ENCODE assay signal across 8 cellular contexts in genomic region chr5:88203977-88204735, GRCh38.
A peak's percentile ranks its signal among the peaks of the same experiment; 100 is the strongest.
DNase-seq lines count a peak whose midpoint lies in the region; ATAC-seq and TF ChIP-seq lines count a peak whose summit lies in the region.

No MANE protein-coding gene starts in this region.

- peak; percentile 6 for DNase-seq in IMR-90
- DNase-seq in activated naive CD4-positive, alpha-beta T cell treated with anti-CD3 and anti-CD28 coated beads, Interleukin-2, amount 50 U/mL, for 16 hours = peak; percentile 10
- peak; percentile 47 for DNase-seq in neuronal stem cell (ENCODE audit: low spot score)
- no peak for DNase-seq in RWPE1 (ENCODE audit: low spot score)
- no peak for DNase-seq in AML-193 (lab: John Stamatoyannopoulos, UW)
- DNase-seq in PC-3 = no peak
- DNase-seq in AG08395 (ENCODE audit: low spot score) = no peak

- ATAC-seq in GM18907 (IDR thresholded peaks at IDR 0.05; ENCODE audit: unreplicated experiment) (peak; percentile 43), IMR-90 (ENCODE audit: low read depth) (no peak), PC-3 (no peak)

- in situ Hi-C loops in IMR-90 (cut with MboI; ENCODE audit: low sequenced_read_pairs) = no loop called here

- no peaks in the 10 kb centered on the region for H3F3A ChIP-seq in PC-3 (ENCODE audit: low read length, unreplicated experiment)

- H3K4me3 ChIP-seq in IMR-90 (ENCODE audit: insufficient read depth, low read depth, low read length) = no peak overlapping the region
- no peak overlapping the region for H3K4me3 ChIP-seq in neuronal stem cell (ENCODE audit: low read length in 2 of 2)
- no peak overlapping the region for H3K4me3 ChIP-seq in PC-3 (ENCODE audit: low read length)

- H3K79me1 ChIP-seq in IMR-90 (ENCODE audit: low read depth in 1 of 2, low read length in 2 of 2) = no peaks in the 10 kb centered on the region
- H3K79me1 ChIP-seq in neuronal stem cell (ENCODE audit: low read depth, low read length) = no peaks in the 10 kb centered on the region

- H4K20me1 ChIP-seq in IMR-90 (ENCODE audit: insufficient read depth, low read length) (no peaks in the 10 kb centered on the region), PC-3 (ENCODE audit: low read length) (no peaks in the 10 kb centered on the region)

- intact Hi-C loops in IMR-90 (cut with micrococcal nuclease) = loop anchor here (10.0 kb wide), 1 partner anchor 191 kb away; no protein-coding TSS in a partner anchor
- intact Hi-C loops in PC-3 (cut with micrococcal nuclease) = no loop called here

- dilution Hi-C loops in IMR-90 (cut with HindIII; ENCODE audit: low sequenced_read_pairs, unreplicated experiment) = no loop called here

- H3K4ac ChIP-seq in IMR-90 (ENCODE audit: low read depth, low read length) (no peak overlapping the region), neuronal stem cell (ENCODE audit: low read length) (no peak overlapping the region)

- no peak overlapping the region for H4K91ac ChIP-seq in IMR-90 (ENCODE audit: insufficient read depth, low read depth, low read length)
- no peak overlapping the region for H4K91ac ChIP-seq in neuronal stem cell (ENCODE audit: low read depth, low read length, poor library complexity)

- H2AFZ ChIP-seq in IMR-90 (replicated peaks; ENCODE audit: low read length, poor library complexity) = no peak overlapping the region
- peak overlapping the region; percentile 47 for H2AFZ ChIP-seq in neuronal stem cell (ENCODE audit: low read length)
- no peak overlapping the region for H2AFZ ChIP-seq in PC-3 (ENCODE audit: low read length)

- H3K9me3 ChIP-seq in IMR-90 (ENCODE audit: control insufficient read depth, insufficient read depth, low read length) (no peaks in the 10 kb centered on the region), neuronal stem cell (replicated peaks in 1 of 2; ENCODE audit: control insufficient read depth in 2 of 2, insufficient read depth in 1 of 2, low read depth in 1 of 2, low read length in 2 of 2) (no peaks in the 10 kb centered on the region), PC-3 (ENCODE audit: low read length) (no peaks in the 10 kb centered on the region)

- H3K56ac ChIP-seq in IMR-90 (ENCODE audit: extremely low read depth, insufficient read depth, low read length) = no peak overlapping the region

- H3K9me2 ChIP-seq in PC-3 (replicated peaks; ENCODE audit: low read length) = no peaks in the 10 kb centered on the region

- H3K79me2 ChIP-seq in PC-3 (ENCODE audit: low read length) = no peaks in the 10 kb centered on the region

- H2AK5ac ChIP-seq in IMR-90 (ENCODE audit: low read depth, low read length) (no peak overlapping the region), neuronal stem cell (ENCODE audit: low read depth, low read length) (no peak overlapping the region)

- WGBS in IMR-90 (ENCODE audit: extremely low coverage in 2 of 2, insufficient read length in 1 of 2), 2 experiments = no CpG with 5 or more reads among the region's 5 CpGs
- no CpG with 5 or more reads among the region's 5 CpGs for WGBS in neuronal stem cell (ENCODE audit: extremely low coverage in 2 of 2, insufficient read length in 2 of 2, insufficient replicate concordance in 1 of 2), 2 donors

- H3K18ac ChIP-seq in IMR-90 (ENCODE audit: low read depth, low read length) (no peak overlapping the region), neuronal stem cell (ENCODE audit: low read length) (no peak overlapping the region)

- no TSS peak for BruUV-seq in IMR-90 (replicated peaks; lab: Mats Ljungman, UMichigan)
- no TSS peak for BruUV-seq in PC-3 (replicated peaks; lab: Mats Ljungman, UMichigan)

- no peak overlapping the region for H3K9ac ChIP-seq in IMR-90 (ENCODE audit: low read depth, low read length)
- H3K9ac ChIP-seq in neuronal stem cell (ENCODE audit: low read depth, low read length, poor library complexity) = no peak overlapping the region
- no peak overlapping the region for H3K9ac ChIP-seq in PC-3 (ENCODE audit: low read length)

- TF ChIP-seq CTCF in IMR-90 (conservative IDR thresholded peaks at IDR 0.05; ENCODE audit: low read depth, low read length) = no peak
- TF ChIP-seq CTCF in RWPE1 (conservative IDR thresholded peaks at IDR 0.05; ENCODE audit: low read depth) = no peak
- TF ChIP-seq CTCF in PC-3 (conservative IDR thresholded peaks at IDR 0.05; ENCODE audit: low read depth, low read length) = no peak

- no peak overlapping the region for H2BK20ac ChIP-seq in IMR-90 (ENCODE audit: low read depth, low read length)

- H3K36me3 ChIP-seq in IMR-90 (ENCODE audit: control insufficient read depth, insufficient read depth, low read length) (peaks cover 7% of the 10 kb centered on the region), neuronal stem cell (replicated peaks in 1 of 2; ENCODE audit: control insufficient read depth in 2 of 2, insufficient read depth in 2 of 2, low read length in 2 of 2) (peaks cover 0 to 30% of the 10 kb centered on the region in 2 donors), PC-3 (ENCODE audit: low read depth, low read length) (peaks cover 4% of the 10 kb centered on the region; the same call in 1 of the 2 replicates)

- no peak overlapping the region for H3K14ac ChIP-seq in IMR-90 (replicated peaks; ENCODE audit: low read depth, low read length)
- H3K14ac ChIP-seq in neuronal stem cell (ENCODE audit: low read length) = no peak overlapping the region

- TF ChIP-seq POLR2A in IMR-90 (IDR thresholded peaks at IDR 0.05; ENCODE audit: low read depth, low read length) = no peak

- POLR2A ChIA-PET in IMR-90 (lab: Charles Lee; ENCODE audit: unreplicated experiment) (no interaction called here), RWPE1 (lab: Yijun Ruan, JAX; ENCODE audit: low non-redundant PET) (no interaction called here), PC-3 (lab: Charles Lee; ENCODE audit: unreplicated experiment) (no interaction called here)

- no peak overlapping the region for H4K8ac ChIP-seq in IMR-90 (ENCODE audit: low read depth in 2 of 2, low read length in 2 of 2)
- H4K8ac ChIP-seq in neuronal stem cell (ENCODE audit: low read depth, low read length) = no peak overlapping the region

- CTCF ChIA-PET in IMR-90 (lab: Yijun Ruan, JAX) (no interaction called here), RWPE1 (lab: Yijun Ruan, JAX) (interaction anchor here (0.6 to 0.7 kb wide), 3 partner anchors 10 to 438 kb away, joined by 3 to 4 read pairs (median 3); no protein-coding TSS in a partner anchor), PC-3 (lab: Charles Lee) (no interaction called here)

- H3K27me3 ChIP-seq in IMR-90 (ENCODE audit: control insufficient read depth, insufficient read depth, low read length) (no peaks in the 10 kb centered on the region), neuronal stem cell (ENCODE audit: control insufficient read depth in 3 of 3, insufficient read depth in 3 of 3, low read depth in 1 of 3, low read length in 3 of 3) (no peaks in the 10 kb centered on the region), PC-3 (ENCODE audit: low read length) (no peaks in the 10 kb centered on the region)

- no peak overlapping the region for H2BK5ac ChIP-seq in IMR-90 (ENCODE audit: low read depth, low read length, poor library complexity, severe bottlenecking)
- no peak overlapping the region for H2BK5ac ChIP-seq in neuronal stem cell (ENCODE audit: low read length)

- TF ChIP-seq RAD21 in IMR-90 (IDR thresholded peaks at IDR 0.05; ENCODE audit: low read length) = no peak

- H3K23ac ChIP-seq in IMR-90 (ENCODE audit: low read depth, low read length) = no peak overlapping the region
- H3K23ac ChIP-seq in neuronal stem cell (ENCODE audit: low read depth, low read length, poor library complexity) = no peak overlapping the region

- H4K5ac ChIP-seq in IMR-90 (ENCODE audit: low read depth, low read length) = no peak overlapping the region

- H3K4me2 ChIP-seq in IMR-90 (ENCODE audit: low read depth, low read length) (no peak overlapping the region), neuronal stem cell (ENCODE audit: insufficient read depth, low read length, poor library complexity, severe bottlenecking) (peak overlapping the region; percentile 40), PC-3 (ENCODE audit: low read length) (no peak overlapping the region)

- no peak overlapping the region for H2AK9ac ChIP-seq in IMR-90 (replicated peaks; ENCODE audit: low read depth, low read length, poor library complexity)

- H2BK12ac ChIP-seq in neuronal stem cell (ENCODE audit: low read length) = no peak overlapping the region

- no peak overlapping the region for H2BK120ac ChIP-seq in IMR-90 (ENCODE audit: low read depth, low read length)
- H2BK120ac ChIP-seq in neuronal stem cell (ENCODE audit: low read depth, low read length) = no peak overlapping the region

- no peaks in the 10 kb centered on the region for H3K9me1 ChIP-seq in IMR-90 (ENCODE audit: insufficient read depth, low read length)

- H3K4me1 ChIP-seq in IMR-90 (ENCODE audit: control insufficient read depth, insufficient read depth, low read length) = no peaks in the 10 kb centered on the region
- peaks cover 3 to 22% of the 10 kb centered on the region in 2 donors for H3K4me1 ChIP-seq in neuronal stem cell (ENCODE audit: control insufficient read depth in 2 of 2, insufficient read depth in 1 of 2, low read depth in 1 of 2, low read length in 2 of 2)
- H3K4me1 ChIP-seq in PC-3 (ENCODE audit: insufficient read depth, low read length) = no peaks in the 10 kb centered on the region

- H3K27ac ChIP-seq in IMR-90 (ENCODE audit: insufficient read depth, low read length) (no peak overlapping the region), neuronal stem cell (replicated peaks; ENCODE audit: low read length) (peak overlapping the region; percentile 50), RWPE1 (no peak overlapping the region), PC-3 (ENCODE audit: low read length) (no peak overlapping the region)

- no peak overlapping the region for H2BK15ac ChIP-seq in IMR-90 (ENCODE audit: low read depth, low read length)
- no peak overlapping the region for H2BK15ac ChIP-seq in neuronal stem cell (ENCODE audit: low read length)

TF ChIP-seq in IMR-90, 13 proteins besides CTCF, POLR2A, EP300 and RAD21 (continues in another document):
- no peak for TF ChIP-seq CEBPB (IDR thresholded peaks at IDR 0.05; ENCODE audit: low read depth, low read length)
- no peak for TF ChIP-seq NFE2L2 (IDR thresholded peaks at IDR 0.05; ENCODE audit: low read depth, low read length)
- no peak for TF ChIP-seq RCOR1 (IDR thresholded peaks at IDR 0.05; ENCODE audit: insufficient replicate concordance, low read length)
- no peak for TF ChIP-seq MAFK (IDR thresholded peaks at IDR 0.05; ENCODE audit: low read depth, low read length)
- TF ChIP-seq CHD1 (IDR thresholded peaks at IDR 0.05; ENCODE audit: low read depth, low read length) = no peak
- no peak for TF ChIP-seq BHLHE40 (IDR thresholded peaks at IDR 0.05; ENCODE audit: low read depth, low read length)
- no peak for TF ChIP-seq ELK1 (IDR thresholded peaks at IDR 0.05; ENCODE audit: borderline replicate concordance, low read depth, low read length)

Comparison
In these comparisons a context has a peak if more than half of its experiments do, and no peak if none do; other contexts are left out.
1. DNase-seq: peak in IMR-90 (single experiment), activated naive CD4-positive, alpha-beta T cell treated with anti-CD3 and anti-CD28 coated beads, Interleukin-2, amount 50 U/mL, for 16 hours (single experiment) and neuronal stem cell (single experiment); none in RWPE1 (single experiment), AML-193 (0 of 2), PC-3 (single experiment) and AG08395 (single experiment).